ENCODE assay signal across 13 cellular contexts in the genomic region with DNA sequence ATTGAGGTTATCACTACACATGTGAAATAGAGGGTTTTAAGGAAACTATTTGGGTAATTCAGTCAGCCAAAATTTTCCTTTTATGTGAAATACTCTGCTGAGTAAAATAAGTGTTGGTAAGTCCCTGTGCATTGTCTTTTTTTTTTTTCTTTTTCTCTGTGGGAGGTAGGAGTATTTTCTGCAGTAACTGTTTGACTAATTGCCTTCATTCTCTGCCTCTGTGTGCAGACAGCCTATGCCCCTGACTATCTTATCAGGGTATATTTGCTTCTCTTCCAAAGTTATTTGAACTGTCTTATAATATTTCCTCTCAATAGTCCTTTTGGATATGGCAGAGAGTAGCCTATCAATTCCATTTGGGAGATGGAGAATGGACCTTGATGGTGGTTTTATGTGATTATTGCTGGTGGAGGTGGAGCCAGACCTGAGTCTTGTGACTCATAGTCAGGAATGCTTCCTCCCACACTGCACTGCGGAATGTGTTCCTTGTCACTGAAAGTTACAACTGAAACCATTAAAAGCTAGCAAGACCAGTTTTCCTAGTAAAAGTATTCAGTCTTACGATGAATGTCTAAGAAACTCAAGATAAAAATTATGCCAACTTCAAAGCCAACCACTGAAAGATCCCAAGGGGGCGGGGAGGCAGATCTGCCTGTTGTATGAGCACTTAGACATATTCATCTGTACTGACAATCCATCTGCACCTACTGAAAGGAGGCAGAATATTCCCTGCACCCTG. TPM values are rescaled to one million over a fixed set of nuclear protein-coding genes. Genes with fewer than 3 reads are reported as not detected.
DNase-seq lines count a peak whose midpoint lies in the region; FAIRE-seq and TF ChIP-seq lines count a peak whose summit lies in the region.
"Had no signal": no experiment of that assay in that cellular context is flagged by ENCODE, and none has a peak within 500 bp of the region (broad histone marks: within the 10 kb centered on the region; RNA-seq: fewer than 3 reads in every experiment).

No MANE protein-coding gene starts in this region.

- FAIRE-seq in GM19239 (lab: Jason Lieb, UNC) = no peak
- FAIRE-seq: K562 had no signal

- peaks cover 36% of the 10 kb centered on the region for H3F3A ChIP-seq in smooth muscle cell (ENCODE audit: low read depth)

- peak overlapping the region; percentile 71 for H3K4me2 ChIP-seq in smooth muscle cell

- 2% methylated on average over 3 of the region's 3 CpGs for WGBS in smooth muscle cell (ENCODE audit: low lambda C conversion rate)

- H3K27ac ChIP-seq in smooth muscle cell (ENCODE audit: low read depth) = peak overlapping the region; percentile 95
- H3K27ac ChIP-seq: sigmoid colon had no signal

- H3K9ac ChIP-seq in adipocyte (ENCODE audit: low read length) (no peak overlapping the region), smooth muscle cell (ENCODE audit: low read depth) (peak overlapping the region; percentile 72)

- DNase-seq in H4 (ENCODE audit: low spot score) (peak; percentile 53), adipocyte (ENCODE audit: low read depth) (peak; percentile 71), iris pigment epithelial cell (ENCODE audit: low read depth) (peak; percentile 46), smooth muscle cell (lab: John Stamatoyannopoulos, UW; ENCODE audit: unreplicated experiment) (no peak), NCI-H524 (lab: John Stamatoyannopoulos, UW) (no peak), ecto neural progenitor cell (ENCODE audit: low spot score) (no peak), GM19239 (ENCODE audit: insufficient read length, low spot score) (no peak)
- no peak for DNase-seq in stimulated activated CD4-positive, alpha-beta T cell treated with anti-CD3 and anti-CD28 coated beads, Interleukin-4, amount 100 ng/mL, for 1 hour
- DNase-seq: dermis blood vessel endothelial cell, DMS153, sigmoid colon, T-helper 1 cell had no signal

- no peaks in the 10 kb centered on the region for H4K20me1 ChIP-seq in smooth muscle cell (ENCODE audit: low read depth)

- no peak overlapping the region for H2AFZ ChIP-seq in smooth muscle cell (ENCODE audit: low read depth)

- TF ChIP-seq CTCF in smooth muscle cell (IDR thresholded peaks at IDR 0.05; ENCODE audit: borderline replicate concordance, insufficient read depth, poor library complexity, severe bottlenecking) = no peak

- no peaks in the 10 kb centered on the region for H3K79me2 ChIP-seq in smooth muscle cell (ENCODE audit: low read depth)

- H3K27me3 ChIP-seq in adipocyte (replicated peaks; ENCODE audit: control insufficient read depth, insufficient read depth, low read length) (no peaks in the 10 kb centered on the region), smooth muscle cell (ENCODE audit: low read depth) (no peaks in the 10 kb centered on the region)
- H3K27me3 ChIP-seq: sigmoid colon had no signal

- H3K4me1 ChIP-seq in adipocyte (ENCODE audit: control insufficient read depth, insufficient read depth, low read length) = peaks cover 7% of the 10 kb centered on the region
- peaks cover 37% of the 10 kb centered on the region for H3K4me1 ChIP-seq in smooth muscle cell (ENCODE audit: low read depth)
- H3K4me1 ChIP-seq: sigmoid colon had no signal

- no peaks in the 10 kb centered on the region for H3K36me3 ChIP-seq in adipocyte (ENCODE audit: control insufficient read depth, insufficient read depth, low read length, severe bottlenecking)
- H3K36me3 ChIP-seq in smooth muscle cell (ENCODE audit: low read depth) = no peaks in the 10 kb centered on the region
- H3K36me3 ChIP-seq: sigmoid colon had no signal

- H3K9me3 ChIP-seq in adipocyte (ENCODE audit: control insufficient read depth, low read length) = no peaks in the 10 kb centered on the region
- no peaks in the 10 kb centered on the region for H3K9me3 ChIP-seq in smooth muscle cell (replicated peaks; ENCODE audit: low read depth)
- H3K9me3 ChIP-seq: sigmoid colon had no signal

- H3K4me3 ChIP-seq in adipocyte (ENCODE audit: low read length) (no peak overlapping the region), smooth muscle cell (peak overlapping the region; percentile 7)
- H3K4me3 ChIP-seq: K562, sigmoid colon had no signal

RNA-seq across cellular contexts. Expression of a gene that starts 40.9 kb away (rescaled TPM):
- total RNA-seq in H4 (2014; rRNA removed; shearing (Covaris generic)) = 22.3 and 22.8 TPM in 2 replicates
- total RNA-seq in smooth muscle cell = 144 and 160 TPM in 2 replicates
- polyA plus RNA-seq in smooth muscle cell = 138 and 170 TPM in 2 replicates

Comparison
In these comparisons a context has a peak if more than half of its experiments do, and no peak if none do; other contexts are left out.
1. DNase-seq: peak in H4 (single experiment), adipocyte (single experiment) and iris pigment epithelial cell (single experiment); none in smooth muscle cell (single experiment), stimulated activated CD4-positive, alpha-beta T cell treated with anti-CD3 and anti-CD28 coated beads, Interleukin-4, amount 100 ng/mL, for 1 hour (single experiment), NCI-H524 (0 of 2), ecto neural progenitor cell (single experiment) and GM19239 (single experiment).